In the genomic region with DNA sequence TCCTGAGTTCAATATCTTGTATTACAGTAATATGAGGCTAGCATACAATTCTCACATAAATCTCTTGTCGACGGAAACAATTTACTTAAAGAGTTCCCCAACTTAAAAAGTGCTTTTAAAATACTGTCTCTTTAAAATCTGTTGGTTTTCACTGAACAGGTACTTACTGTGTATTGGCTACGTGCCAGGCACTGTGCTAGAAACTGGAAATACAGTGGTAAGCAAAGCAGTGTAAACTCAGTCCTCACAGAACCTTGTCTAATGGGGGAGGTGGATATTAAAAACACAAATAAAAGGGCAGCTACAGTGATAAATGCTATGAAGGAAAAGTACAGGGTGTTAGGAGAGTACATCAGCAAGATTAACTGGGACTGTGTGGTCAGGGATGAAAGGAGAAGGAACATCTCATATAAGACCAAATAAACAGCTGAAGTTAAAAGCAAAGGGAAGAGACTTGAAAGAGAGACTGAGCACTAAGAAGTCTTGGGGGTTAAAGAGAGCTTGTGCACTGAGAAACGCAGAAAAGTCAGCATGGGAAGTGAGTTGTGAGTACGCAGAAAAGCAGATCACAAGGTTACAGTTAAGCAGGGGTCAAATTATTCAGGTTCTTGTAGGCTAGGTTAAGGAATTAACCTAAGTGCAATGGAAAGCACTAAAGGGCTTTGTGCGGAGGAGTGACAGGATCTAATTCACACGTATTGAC, we compare ENCODE assay signal across 13 cellular contexts. TPM values are rescaled to one million over a fixed set of nuclear protein-coding genes. Genes with fewer than 3 reads are reported as not detected.
DNase-seq lines count a peak whose midpoint lies in the region; ATAC-seq and TF ChIP-seq lines count a peak whose summit lies in the region.
"Had no signal": no experiment of that assay in that cellular context is flagged by ENCODE, and none has a peak within 500 bp of the region (broad histone marks: within the 10 kb centered on the region; RNA-seq: fewer than 3 reads in every experiment).

No MANE protein-coding gene starts in this region.

- no peaks in the 10 kb centered on the region for H3K9me2 ChIP-seq in OCI-LY1 (ENCODE audit: low read depth, low read length)

- no peaks in the 10 kb centered on the region for H3K79me2 ChIP-seq in OCI-LY1 (ENCODE audit: insufficient read depth, low read length)

- peak overlapping the region; percentile 49 for H3K9ac ChIP-seq in OCI-LY1 (ENCODE audit: low read length)

- H3K27me3 ChIP-seq in OCI-LY1 (ENCODE audit: insufficient read depth, low read length) (no peaks in the 10 kb centered on the region), lower lobe of right lung (ENCODE audit: low read depth) (no peaks in the 10 kb centered on the region)
- H3K27me3 ChIP-seq: gastrocnemius medialis had no signal

- H3K4me2 ChIP-seq in OCI-LY1 (ENCODE audit: low read length): peak overlapping the region; percentile 56

- no peaks in the 10 kb centered on the region for H4K20me1 ChIP-seq in OCI-LY1 (ENCODE audit: insufficient read depth, low read length)

- peak; percentile 53 for ATAC-seq in HG02798 (IDR thresholded peaks at IDR 0.05; ENCODE audit: poor library complexity, unreplicated experiment)
- peak; percentile 54 to 78 for ATAC-seq in lower lobe of right lung
- ATAC-seq in HG02852 (IDR thresholded peaks at IDR 0.05; ENCODE audit: unreplicated experiment): no peak
- ATAC-seq in GM21723 (IDR thresholded peaks at IDR 0.05; ENCODE audit: unreplicated experiment): no peak
- no peak for ATAC-seq in left cardiac atrium
- ATAC-seq: gastrocnemius medialis had no signal

- 0 out of 2 replicates have a peak overlapping the region, but pooled peaks have one; percentile 6 for H2AFZ ChIP-seq in OCI-LY1 (ENCODE audit: low read length)

- intact Hi-C loops in lower lobe of right lung (cut with DNase I) (no loop called here), left cardiac atrium (cut with DNase I) (no loop called here)

- peaks cover 53% of the 10 kb centered on the region for H3K4me1 ChIP-seq in OCI-LY1 (ENCODE audit: insufficient read depth, low read length, severe bottlenecking)
- H3K4me1 ChIP-seq in lower lobe of right lung: no peaks in the 10 kb centered on the region
- H3K4me1 ChIP-seq: gastrocnemius medialis had no signal

- H3K9me3 ChIP-seq in OCI-LY1 (ENCODE audit: low read length): peaks cover 5% of the 10 kb centered on the region; the same call in 1 of the 2 replicates
- H3K9me3 ChIP-seq in lower lobe of right lung: no peaks in the 10 kb centered on the region
- H3K9me3 ChIP-seq: gastrocnemius medialis had no signal

- peaks cover 6% of the 10 kb centered on the region for H3K36me3 ChIP-seq in OCI-LY1 (ENCODE audit: insufficient read depth, low read length)
- H3K36me3 ChIP-seq in lower lobe of right lung: peaks cover 14% of the 10 kb centered on the region

- TF ChIP-seq CTCF in GM12864 (IDR thresholded peaks at IDR 0.05; ENCODE audit: low read depth, low read length, missing control alignments): no peak
- TF ChIP-seq CTCF in OCI-LY1 (IDR thresholded peaks at IDR 0.05; ENCODE audit: low read length): no peak
- TF ChIP-seq CTCF in lower lobe of right lung (IDR thresholded peaks at IDR 0.05): no peak

- no peak overlapping the region for H3K4me3 ChIP-seq in GM12864 (ENCODE audit: low read depth, low read length)
- H3K4me3 ChIP-seq in OCI-LY1 (ENCODE audit: low read depth, low read length, poor library complexity, severe bottlenecking): peak overlapping the region; percentile 24
- H3K4me3 ChIP-seq in lower lobe of right lung: no peak overlapping the region
- H3K4me3 ChIP-seq: gastrocnemius medialis had no signal

- H3K27ac ChIP-seq in OCI-LY1 (ENCODE audit: low read depth, low read length, poor library complexity, severe bottlenecking) (peak overlapping the region; percentile 94), lower lobe of right lung (no peak overlapping the region)
- H3K27ac ChIP-seq: gastrocnemius medialis had no signal

- peaks cover 5% of the 10 kb centered on the region; the same call in 1 of the 2 replicates for H3F3A ChIP-seq in OCI-LY1 (ENCODE audit: insufficient read depth, low read length)

- DNase-seq in GM12864 (ENCODE audit: low read depth) (peak; percentile 55), lower lobe of right lung (no peak), left cardiac atrium (no peak), NCI-H446 treated with DMSO at 0.1 percent for 48 hours (lab: John Stamatoyannopoulos, UW) (no peak)
- DNase-seq: activated CD4-positive, alpha-beta T cell treated with anti-CD3 and anti-CD28 coated beads for 48 hours; activated T-cell treated with anti-CD3 and anti-CD28 coated beads for 4 hours; gastrocnemius medialis; H9; NCI-H524 had no signal

RNA-seq across cellular contexts. Expression of gene USP40, which starts 52.5 kb away (rescaled TPM):
- total RNA-seq in lower lobe of right lung (45.4 TPM), left cardiac atrium (10 to 100 TPM; 14.5 to 17.1 TPM)

Comparison
In these comparisons a context has a peak if more than half of its experiments do, and no peak if none do; other contexts are left out.
1. ATAC-seq: peak in HG02798 (single experiment) and lower lobe of right lung (2 of 2); none in HG02852 (single experiment), GM21723 (single experiment) and left cardiac atrium (0 of 2).